In genomic region chr20:8212286-8212685, GRCh38 we compare ENCODE assay signal across 2 cellular contexts.
TF ChIP-seq lines count a peak whose summit lies in the region.

No MANE protein-coding gene starts in this region.

TF ChIP-seq in IMR-90, 13 proteins besides CTCF, POLR2A, EP300 and RAD21 (continued from another document):
- TF ChIP-seq NFE2L2 (IDR thresholded peaks at IDR 0.05; ENCODE audit: low read depth, low read length) (peak; percentile 42; the same call in 1 of the 2 replicates), MAFK (IDR thresholded peaks at IDR 0.05; ENCODE audit: low read depth, low read length) (no peak)

TF ChIP-seq in endothelial cell of umbilical vein, 7 proteins besides CTCF, POLR2A, EP300 and RAD21 (continued from another document):
- TF ChIP-seq FOS (IDR thresholded peaks at IDR 0.05; ENCODE audit: borderline replicate concordance, insufficient read depth, low read length) = peak; percentile 15
- TF ChIP-seq MAX (IDR thresholded peaks at IDR 0.05; ENCODE audit: insufficient read depth, insufficient read length) = no peak
- TF ChIP-seq EZH2 (IDR thresholded peaks at IDR 0.05; ENCODE audit: borderline replicate concordance, low read depth, low read length, severe bottlenecking) = no peak
- peak; percentile 3 for TF ChIP-seq JUN (IDR thresholded peaks at IDR 0.05; ENCODE audit: borderline replicate concordance, insufficient read depth, insufficient read length, low read depth)
- TF ChIP-seq POLR2AphosphoS5 (IDR thresholded peaks at IDR 0.05; ENCODE audit: insufficient read depth, low read depth, low read length) = no peak
